1 cellular context compared by ENCODE assay signal in genomic region chr1:230105754-230106625, GRCh38.
A peak's percentile ranks its signal among the peaks of the same experiment; 100 is the strongest.
TF ChIP-seq lines count a peak whose summit lies in the region.

No MANE protein-coding gene starts in this region.

TF ChIP-seq in HepG2, 621 proteins besides CTCF, POLR2A, EP300 and RAD21 (continued from another document and continues in another):
- TF ChIP-seq FOXP4 (CRISPR knock-in tag; IDR thresholded peaks at IDR 0.05): peak; percentile 75
- no peak for TF ChIP-seq CREBL2 (CRISPR knock-in tag; IDR thresholded peaks at IDR 0.05; ENCODE audit: borderline replicate concordance)
- TF ChIP-seq PTBP1 (IDR thresholded peaks at IDR 0.05; ENCODE audit: low read depth, low read length, poor library complexity, severe bottlenecking): no peak
- no peak for TF ChIP-seq MBNL3 (CRISPR knock-in tag; conservative IDR thresholded peaks at IDR 0.05)
- TF ChIP-seq POGK (CRISPR knock-in tag; conservative IDR thresholded peaks at IDR 0.05): peak; percentile 60
- TF ChIP-seq ZNF138 (CRISPR knock-in tag; IDR thresholded peaks at IDR 0.05; ENCODE audit: low read depth): no peak
- TF ChIP-seq ZNF350 (CRISPR knock-in tag; IDR thresholded peaks at IDR 0.05; ENCODE audit: borderline replicate concordance, low read depth): no peak
- TF ChIP-seq ZFAT (CRISPR knock-in tag; conservative IDR thresholded peaks at IDR 0.05): no peak
- peak; percentile 62; the same call in 1 of the 2 replicates for TF ChIP-seq ZBTB37 (CRISPR knock-in tag; IDR thresholded peaks at IDR 0.05)
- no peak for TF ChIP-seq CENPT (CRISPR knock-in tag; IDR thresholded peaks at IDR 0.05; ENCODE audit: low read depth)
- no peak for TF ChIP-seq WIZ (CRISPR knock-in tag; IDR thresholded peaks at IDR 0.05)
- no peak for TF ChIP-seq ZNF367 (CRISPR knock-in tag; IDR thresholded peaks at IDR 0.05; ENCODE audit: borderline replicate concordance)
- no peak for TF ChIP-seq KDM3A (CRISPR knock-in tag; IDR thresholded peaks at IDR 0.05; ENCODE audit: low read depth)
- no peak for TF ChIP-seq CREB1 (IDR thresholded peaks at IDR 0.05)
- peak; percentile 69; the same call in 1 of the 2 replicates for TF ChIP-seq CREB1 (CRISPR knock-in tag; IDR thresholded peaks at IDR 0.05)
- no peak for TF ChIP-seq DBP (CRISPR knock-in tag; IDR thresholded peaks at IDR 0.05; ENCODE audit: not compliant biosample characterization)
- no peak; the same call in 1 of the 2 replicates for TF ChIP-seq FOXO1 (CRISPR knock-in tag; IDR thresholded peaks at IDR 0.05)
- no peak for TF ChIP-seq RBM39 (IDR thresholded peaks at IDR 0.05; ENCODE audit: low read depth, low read length, poor library complexity, severe bottlenecking)
- 0 out of 2 replicates have a peak, but pooled peaks have one; percentile 39 for TF ChIP-seq ZNF441 (CRISPR knock-in tag; IDR thresholded peaks at IDR 0.05; ENCODE audit: borderline replicate concordance)
- peak; percentile 36; the same call in 1 of the 2 replicates for TF ChIP-seq MNT (IDR thresholded peaks at IDR 0.05)
- no peak for TF ChIP-seq TRIM24 (CRISPR knock-in tag; IDR thresholded peaks at IDR 0.05)
- peak; percentile 66; the same call in 1 of the 2 replicates for TF ChIP-seq ATF3 (CRISPR knock-in tag; IDR thresholded peaks at IDR 0.05)
- no peak for TF ChIP-seq CSRNP1 (CRISPR knock-in tag; IDR thresholded peaks at IDR 0.05)
- 0 out of 2 replicates have a peak, but pooled peaks have one; percentile 60 for TF ChIP-seq HBP1 (CRISPR knock-in tag; IDR thresholded peaks at IDR 0.05; ENCODE audit: low read depth)
- TF ChIP-seq HOXA5 (CRISPR knock-in tag; IDR thresholded peaks at IDR 0.05): peak; percentile 49; the same call in 1 of the 2 replicates
- TF ChIP-seq ZNF562 (CRISPR knock-in tag; IDR thresholded peaks at IDR 0.05; ENCODE audit: borderline replicate concordance): no peak
- TF ChIP-seq RBAK (CRISPR knock-in tag; IDR thresholded peaks at IDR 0.05): no peak
- no peak for TF ChIP-seq HNRNPLL (IDR thresholded peaks at IDR 0.05; ENCODE audit: low read depth, low read length, poor library complexity, severe bottlenecking)
- no peak for TF ChIP-seq PBX3 (CRISPR knock-in tag; IDR thresholded peaks at IDR 0.05; ENCODE audit: borderline replicate concordance)
- TF ChIP-seq SRSF1 (optimal IDR thresholded peaks at IDR 0.05; ENCODE audit: low read depth, low read length): no peak
- no peak for TF ChIP-seq ZNF784 (CRISPR knock-in tag; IDR thresholded peaks at IDR 0.05; ENCODE audit: borderline replicate concordance)
- peak; percentile 57; the same call in 1 of the 2 replicates for TF ChIP-seq MEIS2 (CRISPR knock-in tag; IDR thresholded peaks at IDR 0.05)
- no peak for TF ChIP-seq ZNF558 (CRISPR knock-in tag; IDR thresholded peaks at IDR 0.05; ENCODE audit: borderline replicate concordance)
- peak; percentile 41 for TF ChIP-seq SOX13 (IDR thresholded peaks at IDR 0.05)
- peak in 1 of 2 experiments; percentile 90; a peak in 2 of 4 replicates for TF ChIP-seq SOX13 (CRISPR knock-in tag; conservative IDR thresholded peaks at IDR 0.05 in 1 of 2, IDR thresholded peaks at IDR 0.05 in 1 of 2)
- no peak for TF ChIP-seq PAF1 (CRISPR knock-in tag; IDR thresholded peaks at IDR 0.05)
- no peak for TF ChIP-seq SNAPC4 (CRISPR knock-in tag; IDR thresholded peaks at IDR 0.05)
- no peak for TF ChIP-seq ZFP41 (CRISPR knock-in tag; IDR thresholded peaks at IDR 0.05; ENCODE audit: borderline replicate concordance)
- TF ChIP-seq KDM6A (CRISPR knock-in tag; IDR thresholded peaks at IDR 0.05; ENCODE audit: low read depth): peak; percentile 74
- no peak for TF ChIP-seq RAD51 (IDR thresholded peaks at IDR 0.05; ENCODE audit: borderline replicate concordance)
- 0 out of 2 replicates have a peak, but pooled peaks have one; percentile 68 for TF ChIP-seq ZNF878 (CRISPR knock-in tag; IDR thresholded peaks at IDR 0.05)
- no peak for TF ChIP-seq THAP8 (CRISPR knock-in tag; IDR thresholded peaks at IDR 0.05; ENCODE audit: borderline replicate concordance)
